Comparison of ENCODE assay signal across 14 cellular contexts in genomic region chr7:33643497-33643896, GRCh38.
DNase-seq lines count a peak whose midpoint lies in the region; ATAC-seq and TF ChIP-seq lines count a peak whose summit lies in the region.
"Had no signal": no experiment of that assay in that cellular context is flagged by ENCODE, and none has a peak within 500 bp of the region (broad histone marks: within the 10 kb centered on the region; RNA-seq: fewer than 3 reads in every experiment).

No MANE protein-coding gene starts in this region.

- H3K27ac Mint-ChIP-seq in endothelial cell (ENCODE audit: unreplicated experiment) = peak overlapping the region; percentile 74
- H3K27ac Mint-ChIP-seq in effector memory CD8-positive, alpha-beta T cell = no peak overlapping the region

- H3K4me2 ChIP-seq in skeletal muscle satellite cell (ENCODE audit: low read length) = peak overlapping the region; percentile 5
- H3K4me2 ChIP-seq: BLaER1 had no signal

- H3K4me3 ChIP-seq in skeletal muscle satellite cell (ENCODE audit: low read length) = no peak overlapping the region
- H3K4me3 ChIP-seq: BLaER1 had no signal

- H3K9me3 ChIP-seq in skeletal muscle satellite cell (replicated peaks; ENCODE audit: low read length) = no peaks in the 10 kb centered on the region
- H3K9me3 ChIP-seq: BLaER1 had no signal

- DNase-seq in DMS53 (lab: John Stamatoyannopoulos, UW) (peak; percentile 28), DMS53 treated with DMSO at 0.1 percent for 48 hours (lab: John Stamatoyannopoulos, UW; ENCODE audit: unreplicated experiment) (no peak), DMS153 treated with DMSO at 0.1 percent for 48 hours (lab: John Stamatoyannopoulos, UW; ENCODE audit: unreplicated experiment) (peak; percentile 32), endothelial cell (ENCODE audit: low spot score) (no peak), NAMALWA (ENCODE audit: low spot score) (no peak)
- no peak for DNase-seq in effector memory CD8-positive, alpha-beta T cell
- DNase-seq: AML-193, DMS 273 treated with DMSO at 0.1 percent for 48 hours, GF-D8, KBM-7 had no signal

- H3K36me3 Mint-ChIP-seq in endothelial cell (ENCODE audit: low read depth, unreplicated experiment) = no peaks in the 10 kb centered on the region
- no peaks in the 10 kb centered on the region for H3K36me3 Mint-ChIP-seq in effector memory CD8-positive, alpha-beta T cell (ENCODE audit: insufficient read depth)

- no peak for TF ChIP-seq CTCF in endothelial cell (IDR thresholded peaks at IDR 0.05; ENCODE audit: unreplicated experiment)

- peaks cover 3% of the 10 kb centered on the region for H3K27me3 Mint-ChIP-seq in endothelial cell (ENCODE audit: unreplicated experiment)
- H3K27me3 Mint-ChIP-seq in effector memory CD8-positive, alpha-beta T cell = no peaks in the 10 kb centered on the region

- H3K9me3 Mint-ChIP-seq in endothelial cell (ENCODE audit: unreplicated experiment) = no peaks in the 10 kb centered on the region
- H3K9me3 Mint-ChIP-seq in effector memory CD8-positive, alpha-beta T cell = no peaks in the 10 kb centered on the region

- H3K9ac ChIP-seq in skeletal muscle satellite cell (ENCODE audit: low read depth, low read length) = no peak overlapping the region
- H3K9ac ChIP-seq: BLaER1 had no signal

- H3K4me3 Mint-ChIP-seq in endothelial cell (ENCODE audit: unreplicated experiment) = no peak overlapping the region
- H3K4me3 Mint-ChIP-seq in effector memory CD8-positive, alpha-beta T cell = no peak overlapping the region

- peaks cover 35% of the 10 kb centered on the region for H3K4me1 Mint-ChIP-seq in endothelial cell (ENCODE audit: unreplicated experiment)
- H3K4me1 Mint-ChIP-seq in effector memory CD8-positive, alpha-beta T cell (ENCODE audit: low read depth in 2 of 2) = peaks cover 0 to 13% of the 10 kb centered on the region in 2 donors

- no peak for ATAC-seq in GM19397 (IDR thresholded peaks at IDR 0.05; ENCODE audit: unreplicated experiment)
- no peak for ATAC-seq in effector memory CD8-positive, alpha-beta T cell (replicated peaks)
- ATAC-seq: HCT116 had no signal

- H3K27me3 ChIP-seq in skeletal muscle satellite cell (ENCODE audit: control insufficient read depth, insufficient read depth, low read length) = no peaks in the 10 kb centered on the region
- H3K27me3 ChIP-seq: BLaER1 had no signal

- no peaks in the 10 kb centered on the region for H3K36me3 ChIP-seq in skeletal muscle satellite cell (ENCODE audit: insufficient read depth, low read length)
- H3K36me3 ChIP-seq: BLaER1 had no signal

- H3K4me1 ChIP-seq in skeletal muscle satellite cell (ENCODE audit: control insufficient read depth, insufficient read depth, low read length) = peaks cover 32% of the 10 kb centered on the region
- H3K4me1 ChIP-seq: BLaER1 had no signal

Comparison
In these comparisons a context has a peak if more than half of its experiments do, and no peak if none do; other contexts are left out.
1. DNase-seq: peak in DMS53 (single experiment) and DMS153 treated with DMSO at 0.1 percent for 48 hours (single experiment); none in DMS53 treated with DMSO at 0.1 percent for 48 hours (single experiment), endothelial cell (single experiment), NAMALWA (single experiment) and effector memory CD8-positive, alpha-beta T cell (0 of 3).